ENCODE assay signal across 9 cellular contexts in genomic region chr18:32919799-32920198, GRCh38.
DNase-seq lines count a peak whose midpoint lies in the region; ATAC-seq and TF ChIP-seq lines count a peak whose summit lies in the region.
"Had no signal": no experiment of that assay in that cellular context is flagged by ENCODE, and none has a peak within 500 bp of the region (broad histone marks: within the 10 kb centered on the region; RNA-seq: fewer than 3 reads in every experiment).

No MANE protein-coding gene starts in this region.

- H2AK5ac ChIP-seq in H9 (ENCODE audit: insufficient read length, low read length): no peak overlapping the region

- H3K14ac ChIP-seq in H9 (ENCODE audit: insufficient read depth, low read length): no peak overlapping the region

- H3K27me3 Mint-ChIP-seq in H9 (ENCODE audit: low read depth): no peaks in the 10 kb centered on the region; the same call in 1 of the 2 replicates

- H2BK15ac ChIP-seq in H9 (ENCODE audit: low read depth, low read length): no peak overlapping the region

- no peak overlapping the region for H2AFZ ChIP-seq in H9 (ENCODE audit: low read length)

- DNase-seq in DMS 273 (lab: John Stamatoyannopoulos, UW; ENCODE audit: unreplicated experiment): peak; percentile 61
- DNase-seq in DMS 273 treated with DMSO at 0.1 percent for 48 hours (lab: John Stamatoyannopoulos, UW): no peak
- DNase-seq in H9: peak; percentile 79
- peak; percentile 66 for DNase-seq in KBM-7
- peak in 2 of 3 donors; percentile 76 for DNase-seq in Peyer's patch
- peak in 1 of 2 donors; percentile 22 for DNase-seq in foreskin keratinocyte
- no peak for DNase-seq in activated naive CD4-positive, alpha-beta T cell treated with anti-CD3 and anti-CD28 coated beads, Interleukin-2, amount 50 U/mL, for 16 hours
- no peak for DNase-seq in retina

- H3K4me2 ChIP-seq in H9 (ENCODE audit: insufficient read depth, insufficient read length, low read length): no peak overlapping the region

- peak; percentile 51 for ATAC-seq in foreskin keratinocyte

- no peak overlapping the region for H2BK5ac ChIP-seq in H9 (ENCODE audit: insufficient read length, low read length)

- no peak overlapping the region for H3K23ac ChIP-seq in H9 (ENCODE audit: insufficient read length, low read depth, low read length)

- no peak overlapping the region for H3K4ac ChIP-seq in H9 (ENCODE audit: low read depth, low read length)

- no peak overlapping the region for H4K8ac ChIP-seq in H9 (replicated peaks; ENCODE audit: insufficient read length, low read depth, low read length)

- H3K27ac ChIP-seq in H9 (ENCODE audit: insufficient read length, low read depth, low read length): no peak overlapping the region
- H3K27ac ChIP-seq in Peyer's patch: no peak overlapping the region
- H3K27ac ChIP-seq in foreskin keratinocyte: no peak overlapping the region

- H2BK20ac ChIP-seq in H9 (ENCODE audit: low read depth, low read length, poor library complexity, severe bottlenecking): no peak overlapping the region

- no peak overlapping the region for H3K56ac ChIP-seq in H9 (ENCODE audit: insufficient read length, low read depth, low read length)

- no peak overlapping the region for H4K5ac ChIP-seq in H9 (ENCODE audit: insufficient read length, low read depth, low read length)

- no peak overlapping the region for H3K27ac Mint-ChIP-seq in H9
- H3K27ac Mint-ChIP-seq: activated naive CD8-positive, alpha-beta T cell had no signal

- H3T11ph ChIP-seq in H9 (ENCODE audit: low read length): no peak overlapping the region

- no peak overlapping the region for H3K4me3 Mint-ChIP-seq in H9
- H3K4me3 Mint-ChIP-seq: activated naive CD8-positive, alpha-beta T cell had no signal

- in situ Hi-C loops in KBM-7 (cut with MboI; ENCODE audit: low pct_unique_long_range_greater_than_20kb, low sequenced_read_pairs): no loop called here

- no peak overlapping the region for H3K9ac ChIP-seq in H9 (ENCODE audit: extremely low read depth, insufficient read length, low read length)

- H3K18ac ChIP-seq in H9 (ENCODE audit: insufficient read length, low read depth, low read length): no peak overlapping the region

- H3K79me1 ChIP-seq in H9 (ENCODE audit: insufficient read depth, low read depth, low read length, poor library complexity, severe bottlenecking): no peaks in the 10 kb centered on the region

- H3K79me2 ChIP-seq in H9 (ENCODE audit: insufficient read depth, low read length): no peaks in the 10 kb centered on the region

- WGBS in H9 (ENCODE audit: extremely low coverage, insufficient read length, low lambda C conversion rate): no CpG with 5 or more reads among the region's 2 CpGs

- TF ChIP-seq CTCF in H9 (conservative IDR thresholded peaks at IDR 0.05): peak; percentile 91
- TF ChIP-seq CTCF in Peyer's patch (IDR thresholded peaks at IDR 0.05): peak; percentile 15 to 56 (median 37)
- peak; percentile 53 for TF ChIP-seq CTCF in foreskin keratinocyte (conservative IDR thresholded peaks at IDR 0.05)

- no peak overlapping the region for H3K4me3 ChIP-seq in Peyer's patch

- no peaks in the 10 kb centered on the region for H3K9me3 ChIP-seq in H9 (ENCODE audit: control insufficient read depth, low read depth, low read length)
- H3K9me3 ChIP-seq in Peyer's patch: no peaks in the 10 kb centered on the region

- no peaks in the 10 kb centered on the region for H4K20me1 ChIP-seq in H9 (ENCODE audit: control insufficient read depth, insufficient read depth, insufficient read length)

- H3K4me1 ChIP-seq in H9 (ENCODE audit: insufficient read depth, low read length) (no peaks in the 10 kb centered on the region), Peyer's patch (no peaks in the 10 kb centered on the region), foreskin keratinocyte (no peaks in the 10 kb centered on the region)

- H3K23me2 ChIP-seq in H9 (ENCODE audit: insufficient read length, low read depth, low read length, poor library complexity, severe bottlenecking): no peaks in the 10 kb centered on the region

- no peak overlapping the region for H2BK12ac ChIP-seq in H9 (ENCODE audit: insufficient read length, low read depth, low read length)

- no peaks in the 10 kb centered on the region for H3K27me3 ChIP-seq in H9 (ENCODE audit: insufficient read depth, low read length)
- H3K27me3 ChIP-seq in Peyer's patch: no peaks in the 10 kb centered on the region
- peaks cover 38% of the 10 kb centered on the region for H3K27me3 ChIP-seq in foreskin keratinocyte

- no peaks in the 10 kb centered on the region for H3K9me3 Mint-ChIP-seq in H9

- no peaks in the 10 kb centered on the region for H3K36me3 ChIP-seq in Peyer's patch

- H2BK120ac ChIP-seq in H9 (ENCODE audit: low read depth, low read length, poor library complexity, severe bottlenecking): no peak overlapping the region

- TF ChIP-seq POLR2A in Peyer's patch (IDR thresholded peaks at IDR 0.05): no peak

- no peak overlapping the region for H4K91ac ChIP-seq in H9 (ENCODE audit: insufficient read length, low read depth, low read length)

- no peaks in the 10 kb centered on the region for H3K36me3 Mint-ChIP-seq in H9 (ENCODE audit: insufficient read depth in 1 of 3, low read depth in 3 of 3)
- H3K36me3 Mint-ChIP-seq: activated naive CD8-positive, alpha-beta T cell had no signal

- H3K4me1 Mint-ChIP-seq in H9: peaks cover 0 to 3% of the 10 kb centered on the region in 2 experiments; a peak in 2 of 4 replicates

Comparison
In these comparisons a context has a peak if more than half of its experiments do, and no peak if none do; other contexts are left out.
1. DNase-seq: peak in DMS 273 (single experiment), H9 (single experiment), KBM-7 (single experiment) and Peyer's patch (2 of 3); none in DMS 273 treated with DMSO at 0.1 percent for 48 hours (single experiment), activated naive CD4-positive, alpha-beta T cell treated with anti-CD3 and anti-CD28 coated beads, Interleukin-2, amount 50 U/mL, for 16 hours (single experiment) and retina (single experiment).
2. CTCF ChIP-seq: peak in every context shown above with its lines; median percentile 91 in H9; 53 in foreskin keratinocyte; 37 in Peyer's patch.